ENCODE assay signal across 22 cellular contexts in genomic region chrX:133796282-133796681, GRCh38.
"Had no signal": no experiment of that assay in that cellular context is flagged by ENCODE, and none has a peak within 500 bp of the region (broad histone marks: within the 10 kb centered on the region; RNA-seq: fewer than 3 reads in every experiment).

No MANE protein-coding gene starts in this region.

- FAIRE-seq: endometrium, islet of Langerhans, urothelium cell line had no signal

- H3K4me3 Mint-ChIP-seq: activated CD4-positive, alpha-beta T cell treated with anti-CD3 and anti-CD28 coated beads, Interleukin-2, amount 10 ng/mL, durations not matched to agents 24 days and 14 days; activated CD8-positive, alpha-beta memory T cell treated with anti-CD3 and anti-CD28 coated beads, Interleukin-2, amount 10 ng/mL, durations not matched to agents 7 days and 5 days; activated CD8-positive, alpha-beta T cell treated with anti-CD3 and anti-CD28 coated beads for 36 hours; activated naive CD4-positive, alpha-beta T cell treated with anti-CD3 and anti-CD28 coated beads, Interleukin-2, amount 10 ng/mL, durations not matched to agents 7 days and 5 days; brain; dendritic cell treated with granulocyte-macrophage colony-stimulating factor and Interleukin-4, amounts not matched to agents 40 ng/mL and 50 ng/mL, for 4 days; stimulated activated naive CD8-positive, alpha-beta T cell treated with anti-CD3 and anti-CD28 coated beads, Interleukin-15, Interleukin-2, amounts not matched to agents 100 ng/mL and 50 ng/mL, for 24 hours had no signal

- DNase-seq: activated CD4-positive, alpha-beta T cell treated with anti-CD3 and anti-CD28 coated beads, Interleukin-2, amount 10 ng/mL, durations not matched to agents 24 days and 14 days; activated CD8-positive, alpha-beta memory T cell treated with anti-CD3 and anti-CD28 coated beads, Interleukin-2, amount 10 ng/mL, durations not matched to agents 7 days and 5 days; activated CD8-positive, alpha-beta T cell treated with anti-CD3 and anti-CD28 coated beads for 36 hours; activated effector memory CD4-positive, alpha-beta T cell treated with anti-CD3 and anti-CD28 coated beads, Interleukin-2, amount 50 U/mL, for 16 hours; activated naive CD4-positive, alpha-beta T cell treated with anti-CD3 and anti-CD28 coated beads, Interleukin-2, amount 10 ng/mL, durations not matched to agents 7 days and 5 days; activated T-cell treated with anti-CD3 and anti-CD28 coated beads for 4 hours; effector CD4-positive, alpha-beta T cell; heart left ventricle; nucleus accumbens; right cardiac atrium; stimulated activated CD4-positive, alpha-beta T cell treated with anti-CD3 and anti-CD28 coated beads, Interleukin-12 subunit alpha, Interleukin-12 subunit beta, amount 100 ng/mL, for 4 hours; stimulated activated CD4-positive, alpha-beta T cell treated with anti-CD3 and anti-CD28 coated beads, Interleukin-1b, Interleukin-23, amount 100 ng/mL, for 48 hours had no signal

- H3K4me3 ChIP-seq: heart left ventricle, tibial nerve had no signal

- H3K9me3 Mint-ChIP-seq: activated CD4-positive, alpha-beta T cell treated with anti-CD3 and anti-CD28 coated beads, Interleukin-2, amount 10 ng/mL, durations not matched to agents 24 days and 14 days; activated CD8-positive, alpha-beta T cell treated with anti-CD3 and anti-CD28 coated beads for 36 hours; activated naive CD4-positive, alpha-beta T cell treated with anti-CD3 and anti-CD28 coated beads, Interleukin-2, amount 10 ng/mL, durations not matched to agents 7 days and 5 days; dendritic cell treated with granulocyte-macrophage colony-stimulating factor and Interleukin-4, amounts not matched to agents 40 ng/mL and 50 ng/mL, for 4 days; stimulated activated naive CD8-positive, alpha-beta T cell treated with anti-CD3 and anti-CD28 coated beads, Interleukin-15, Interleukin-2, amounts not matched to agents 100 ng/mL and 50 ng/mL, for 24 hours had no signal

- ATAC-seq: activated CD4-positive, CD25-positive, alpha-beta regulatory T cell treated with anti-CD3 and anti-CD28 coated beads, Interleukin-2, amount 50 U/mL, for 24 hours; activated CD8-positive, alpha-beta memory T cell treated with anti-CD3 and anti-CD28 coated beads, Interleukin-2, amount 10 ng/mL, durations not matched to agents 7 days and 5 days; activated CD8-positive, alpha-beta T cell treated with anti-CD3 and anti-CD28 coated beads for 36 hours; heart left ventricle; right cardiac atrium had no signal

- H3K27me3 Mint-ChIP-seq: activated CD8-positive, alpha-beta T cell treated with anti-CD3 and anti-CD28 coated beads for 36 hours; brain; dendritic cell treated with granulocyte-macrophage colony-stimulating factor and Interleukin-4, amounts not matched to agents 40 ng/mL and 50 ng/mL, for 4 days; stimulated activated naive CD8-positive, alpha-beta T cell treated with anti-CD3 and anti-CD28 coated beads, Interleukin-15, Interleukin-2, amounts not matched to agents 100 ng/mL and 50 ng/mL, for 24 hours had no signal

- H3K27ac Mint-ChIP-seq: activated CD4-positive, alpha-beta T cell treated with anti-CD3 and anti-CD28 coated beads, Interleukin-2, amount 10 ng/mL, durations not matched to agents 24 days and 14 days; activated CD8-positive, alpha-beta memory T cell treated with anti-CD3 and anti-CD28 coated beads, Interleukin-2, amount 10 ng/mL, durations not matched to agents 7 days and 5 days; activated CD8-positive, alpha-beta T cell treated with anti-CD3 and anti-CD28 coated beads for 36 hours; activated naive CD4-positive, alpha-beta T cell treated with anti-CD3 and anti-CD28 coated beads, Interleukin-2, amount 10 ng/mL, durations not matched to agents 7 days and 5 days; dendritic cell treated with granulocyte-macrophage colony-stimulating factor and Interleukin-4, amounts not matched to agents 40 ng/mL and 50 ng/mL, for 4 days; stimulated activated naive CD8-positive, alpha-beta T cell treated with anti-CD3 and anti-CD28 coated beads, Interleukin-15, Interleukin-2, amounts not matched to agents 100 ng/mL and 50 ng/mL, for 24 hours had no signal

- H3K4me1 Mint-ChIP-seq: activated CD4-positive, alpha-beta T cell treated with anti-CD3 and anti-CD28 coated beads, Interleukin-2, amount 10 ng/mL, durations not matched to agents 24 days and 14 days; activated CD8-positive, alpha-beta memory T cell treated with anti-CD3 and anti-CD28 coated beads, Interleukin-2, amount 10 ng/mL, durations not matched to agents 7 days and 5 days; activated naive CD4-positive, alpha-beta T cell treated with anti-CD3 and anti-CD28 coated beads, Interleukin-2, amount 10 ng/mL, durations not matched to agents 7 days and 5 days had no signal

- H3K27ac ChIP-seq: heart left ventricle, parathyroid adenoma, tibial nerve, VCaP had no signal

- H3K36me3 Mint-ChIP-seq: activated CD8-positive, alpha-beta memory T cell treated with anti-CD3 and anti-CD28 coated beads, Interleukin-2, amount 10 ng/mL, durations not matched to agents 7 days and 5 days; activated naive CD4-positive, alpha-beta T cell treated with anti-CD3 and anti-CD28 coated beads, Interleukin-2, amount 10 ng/mL, durations not matched to agents 7 days and 5 days; brain had no signal
